Comparison of ENCODE assay signal across 19 cellular contexts in genomic region chr1:97433094-97433493, GRCh38.
DNase-seq lines count a peak whose midpoint lies in the region; FAIRE-seq and TF ChIP-seq lines count a peak whose summit lies in the region.
"Had no signal": no experiment of that assay in that cellular context is flagged by ENCODE, and none has a peak within 500 bp of the region (broad histone marks: within the 10 kb centered on the region; RNA-seq: fewer than 3 reads in every experiment).

No MANE protein-coding gene starts in this region.

- no peak overlapping the region for H3K9ac ChIP-seq in adipocyte (ENCODE audit: low read length)
- no peak overlapping the region for H3K9ac ChIP-seq in neural progenitor cell

- H3K4me2 ChIP-seq in neural progenitor cell, result no peak overlapping the region
- H3K4me2 ChIP-seq: A549 had no signal

- H4K20me1 ChIP-seq in neural progenitor cell (ENCODE audit: low read depth), result no peaks in the 10 kb centered on the region

- H3K4me1 ChIP-seq in ACC112 (ENCODE audit: control insufficient read depth, insufficient read depth, low read length, unreplicated experiment), result peaks cover 17% of the 10 kb centered on the region
- peaks cover 34% of the 10 kb centered on the region for H3K4me1 ChIP-seq in adipocyte (ENCODE audit: control insufficient read depth, insufficient read depth, low read length)
- no peaks in the 10 kb centered on the region for H3K4me1 ChIP-seq in neural progenitor cell
- H3K4me1 ChIP-seq: A549, SJCRH30 had no signal

- H3K36me3 ChIP-seq in ACC112 (ENCODE audit: insufficient read depth, low read length) (no peaks in the 10 kb centered on the region), adipocyte (ENCODE audit: control insufficient read depth, insufficient read depth, low read length, severe bottlenecking) (no peaks in the 10 kb centered on the region), neural progenitor cell (no peaks in the 10 kb centered on the region)
- H3K36me3 ChIP-seq: SJCRH30 had no signal

- H3K9me3 ChIP-seq in adipocyte (ENCODE audit: control insufficient read depth, low read length), result no peaks in the 10 kb centered on the region
- H3K9me3 ChIP-seq in neural progenitor cell (ENCODE audit: low read depth), result no peaks in the 10 kb centered on the region
- H3K9me3 ChIP-seq: A549, SJCRH30 had no signal

- TF ChIP-seq CTCF in HFFc6 (IDR thresholded peaks at IDR 0.05) (no peak), neural progenitor cell (IDR thresholded peaks at IDR 0.05) (no peak)

- no peak for DNase-seq in HFFc6
- no peak for DNase-seq in adipocyte (ENCODE audit: low read depth)
- no peak for DNase-seq in neural progenitor cell (ENCODE audit: low spot score)
- no peak for DNase-seq in amygdala (lab: John Stamatoyannopoulos, UW)
- DNase-seq in NCI-H1092 (lab: John Stamatoyannopoulos, UW), result no peak
- DNase-seq in urothelium cell line (ENCODE audit: low spot score), result no peak
- no peak for DNase-seq in NCI-H748 treated with DMSO at 0.1 percent for 48 hours (lab: John Stamatoyannopoulos, UW)
- DNase-seq: AML-193, DMS79 treated with DMSO at 0.1 percent for 48 hours, GOT3, NCI-H1417, NCI-H187 treated with DMSO at 0.1 percent for 48 hours, NCI-H2227 treated with DMSO at 0.1 percent for 48 hours, SJCRH30, SW 1271 had no signal

- no peaks in the 10 kb centered on the region; the same call in 1 of the 2 replicates for H3K27me3 Mint-ChIP-seq in HFFc6 (ENCODE audit: insufficient read depth)
- H3K27me3 Mint-ChIP-seq in neural progenitor cell (ENCODE audit: insufficient read depth, low read depth), result no peaks in the 10 kb centered on the region

- H3K4me1 Mint-ChIP-seq in HFFc6 (ENCODE audit: low read depth), result peaks cover 37% of the 10 kb centered on the region
- H3K4me1 Mint-ChIP-seq in neural progenitor cell, result no peaks in the 10 kb centered on the region

- no peaks in the 10 kb centered on the region for H3F3A ChIP-seq in neural progenitor cell (ENCODE audit: low read depth)

- H3K27ac ChIP-seq in ACC112 (ENCODE audit: low read depth, low read length), result peak overlapping the region; percentile 5; the same call in 1 of the 2 replicates
- no peak overlapping the region for H3K27ac ChIP-seq in neural progenitor cell
- H3K27ac ChIP-seq: A549, SJCRH30 had no signal

- FAIRE-seq in urothelium cell line (lab: Jason Lieb, UNC), result no peak
- FAIRE-seq: A549, G401.6, K562 had no signal

- H3K27me3 ChIP-seq in ACC112 (ENCODE audit: insufficient read depth, low read length), result no peaks in the 10 kb centered on the region
- H3K27me3 ChIP-seq in adipocyte (replicated peaks; ENCODE audit: control insufficient read depth, insufficient read depth, low read length), result no peaks in the 10 kb centered on the region
- no peaks in the 10 kb centered on the region for H3K27me3 ChIP-seq in neural progenitor cell
- H3K27me3 ChIP-seq: SJCRH30 had no signal

- H3K79me2 ChIP-seq in ACC112 (ENCODE audit: control insufficient read depth, insufficient read depth, low read length, unreplicated experiment), result no peaks in the 10 kb centered on the region
- no peaks in the 10 kb centered on the region for H3K79me2 ChIP-seq in neural progenitor cell (ENCODE audit: low read depth)

- no peak overlapping the region for H3K4me3 Mint-ChIP-seq in HFFc6
- H3K4me3 Mint-ChIP-seq in neural progenitor cell, result no peak overlapping the region

- no peak overlapping the region for H2AFZ ChIP-seq in ACC112 (ENCODE audit: low read length, unreplicated experiment)
- H2AFZ ChIP-seq in neural progenitor cell (replicated peaks), result peak overlapping the region; percentile 58

- no peak overlapping the region for H3K4me3 ChIP-seq in ACC112 (ENCODE audit: low read depth, low read length)
- H3K4me3 ChIP-seq in adipocyte (ENCODE audit: low read length), result peak overlapping the region; percentile 1
- H3K4me3 ChIP-seq in neural progenitor cell, result no peak overlapping the region
- H3K4me3 ChIP-seq: A549, K562, SJCRH30 had no signal

- H3K27ac Mint-ChIP-seq in HFFc6, result peak overlapping the region; percentile 60
- H3K27ac Mint-ChIP-seq in neural progenitor cell, result no peak overlapping the region

- H3K36me3 Mint-ChIP-seq in HFFc6 (ENCODE audit: low read depth), result peaks cover 12% of the 10 kb centered on the region
- no peaks in the 10 kb centered on the region for H3K36me3 Mint-ChIP-seq in neural progenitor cell

- H3K9me3 Mint-ChIP-seq in HFFc6 (no peaks in the 10 kb centered on the region), neural progenitor cell (no peaks in the 10 kb centered on the region)
